Comparison of ENCODE assay signal across 9 cellular contexts in genomic region chrX:132592880-132593279, GRCh38.
DNase-seq lines count a peak whose midpoint lies in the region; ATAC-seq and TF ChIP-seq lines count a peak whose summit lies in the region.
"Had no signal": no experiment of that assay in that cellular context is flagged by ENCODE, and none has a peak within 500 bp of the region (broad histone marks: within the 10 kb centered on the region; RNA-seq: fewer than 3 reads in every experiment).

No MANE protein-coding gene starts in this region.

- H3K9me3 Mint-ChIP-seq in activated CD4-positive, alpha-beta T cell treated with anti-CD3 and anti-CD28 coated beads for 36 hours (ENCODE audit: low read depth), result no peaks in the 10 kb centered on the region
- no peaks in the 10 kb centered on the region for H3K9me3 Mint-ChIP-seq in osteocyte (ENCODE audit: unreplicated experiment)
- H3K9me3 Mint-ChIP-seq: T-helper 1 cell treated with Interleukin-12 subunit alpha and Interleukin-12 subunit beta and Interleukin-4 antibody, amounts not matched to agents 30 μg/mL and 1 μg/mL, for 36 hours had no signal

- H3K27me3 ChIP-seq in breast epithelium, result peaks cover 0 to 56% of the 10 kb centered on the region in 2 donors

- H3K27me3 Mint-ChIP-seq in activated CD4-positive, alpha-beta T cell treated with anti-CD3 and anti-CD28 coated beads for 36 hours, result no peaks in the 10 kb centered on the region
- H3K27me3 Mint-ChIP-seq in osteocyte (ENCODE audit: unreplicated experiment), result peaks cover 9% of the 10 kb centered on the region

- CTCF ChIA-PET in activated CD4-positive, alpha-beta T cell treated with anti-CD3 and anti-CD28 coated beads for 36 hours (lab: Charles Lee), result interaction anchor here (0.6 kb wide), 1 partner anchor 15 kb away, joined by 3 read pairs; no protein-coding TSS in a partner anchor

- no peaks in the 10 kb centered on the region for H3K4me1 Mint-ChIP-seq in activated CD4-positive, alpha-beta T cell treated with anti-CD3 and anti-CD28 coated beads for 36 hours
- no peaks in the 10 kb centered on the region for H3K4me1 Mint-ChIP-seq in osteocyte (ENCODE audit: unreplicated experiment)

- no peak overlapping the region for H3K4me3 ChIP-seq in breast epithelium

- no peaks in the 10 kb centered on the region for H3K9me3 ChIP-seq in breast epithelium

- peak in 2 of 3 donors; percentile 24 to 30 for TF ChIP-seq CTCF in breast epithelium (IDR thresholded peaks at IDR 0.05)
- TF ChIP-seq CTCF in osteocyte (IDR thresholded peaks at IDR 0.05), result peak; percentile 53

- intact Hi-C loops in activated CD4-positive, alpha-beta T cell treated with anti-CD3 and anti-CD28 coated beads for 36 hours (cut with DNase I, micrococcal nuclease), result loop anchor here in 1 of 2 experiments (5.0 kb wide), 1 partner anchor 301 kb away; no protein-coding TSS in a partner anchor
- intact Hi-C loops in breast epithelium (cut with DNase I; ENCODE audit: low total_unique reads), result no loop called here

- no peaks in the 10 kb centered on the region for H3K4me1 ChIP-seq in breast epithelium

- H3K27ac ChIP-seq in breast epithelium, result no peak overlapping the region

- no peak overlapping the region for H3K27ac Mint-ChIP-seq in activated CD4-positive, alpha-beta T cell treated with anti-CD3 and anti-CD28 coated beads for 36 hours
- no peak overlapping the region for H3K27ac Mint-ChIP-seq in osteocyte (ENCODE audit: unreplicated experiment)
- H3K27ac Mint-ChIP-seq: T-helper 1 cell treated with Interleukin-12 subunit alpha and Interleukin-12 subunit beta and Interleukin-4 antibody, amounts not matched to agents 30 μg/mL and 1 μg/mL, for 36 hours had no signal

- POLR2A ChIA-PET in activated CD4-positive, alpha-beta T cell treated with anti-CD3 and anti-CD28 coated beads for 36 hours (lab: Charles Lee), result no interaction called here

- ATAC-seq in activated CD4-positive, alpha-beta T cell treated with anti-CD3 and anti-CD28 coated beads for 36 hours, result no peak
- no peak for ATAC-seq in GM19467 (IDR thresholded peaks at IDR 0.05; ENCODE audit: unreplicated experiment)

- H3K36me3 ChIP-seq in breast epithelium, result no peaks in the 10 kb centered on the region

- peak; percentile 10 for DNase-seq in activated CD4-positive, alpha-beta T cell treated with anti-CD3 and anti-CD28 coated beads for 36 hours
- no peak for DNase-seq in activated CD4-positive, alpha-beta T cell treated with anti-CD3 and anti-CD28 coated beads, Interleukin-2, amount 50 U/mL, for 4 hours
- DNase-seq in NCI-H1105 (lab: John Stamatoyannopoulos, UW), result peak; percentile 47
- DNase-seq in breast epithelium (ENCODE audit: low spot score in 2 of 2), result no peak
- DNase-seq in osteocyte (ENCODE audit: extremely low spot score, unreplicated experiment), result no peak
- DNase-seq in ecto neural progenitor cell (ENCODE audit: low spot score), result no peak
- DNase-seq in occipital lobe (lab: John Stamatoyannopoulos, UW), result no peak

- TF ChIP-seq POLR2A in breast epithelium (IDR thresholded peaks at IDR 0.05), result no peak

- no peaks in the 10 kb centered on the region for H3K36me3 Mint-ChIP-seq in activated CD4-positive, alpha-beta T cell treated with anti-CD3 and anti-CD28 coated beads for 36 hours (ENCODE audit: low read depth)
- H3K36me3 Mint-ChIP-seq in osteocyte (ENCODE audit: unreplicated experiment), result no peaks in the 10 kb centered on the region

- no peak overlapping the region for H3K4me3 Mint-ChIP-seq in activated CD4-positive, alpha-beta T cell treated with anti-CD3 and anti-CD28 coated beads for 36 hours
- H3K4me3 Mint-ChIP-seq in osteocyte (ENCODE audit: unreplicated experiment), result no peak overlapping the region
- H3K4me3 Mint-ChIP-seq: T-helper 1 cell treated with Interleukin-12 subunit alpha and Interleukin-12 subunit beta and Interleukin-4 antibody, amounts not matched to agents 30 μg/mL and 1 μg/mL, for 36 hours had no signal

Comparison
In these comparisons a context has a peak if more than half of its experiments do, and no peak if none do; other contexts are left out.
1. DNase-seq: peak in activated CD4-positive, alpha-beta T cell treated with anti-CD3 and anti-CD28 coated beads for 36 hours (single experiment) and NCI-H1105 (single experiment); none in activated CD4-positive, alpha-beta T cell treated with anti-CD3 and anti-CD28 coated beads, Interleukin-2, amount 50 U/mL, for 4 hours (0 of 2), breast epithelium (0 of 2), osteocyte (single experiment), ecto neural progenitor cell (single experiment) and occipital lobe (single experiment).